8 cellular contexts compared by ENCODE assay signal in genomic region chr13:77330009-77330471, GRCh38. TPM values are rescaled to one million over a fixed set of nuclear protein-coding genes. Genes with fewer than 3 reads are reported as not detected.
DNase-seq lines count a peak whose midpoint lies in the region; ATAC-seq lines count a peak whose summit lies in the region.

No MANE protein-coding gene starts in this region.

- peaks cover 16% of the 10 kb centered on the region for H4K20me1 ChIP-seq in BLaER1

- peak overlapping the region; percentile 86 for H3K9ac ChIP-seq in BLaER1
- H3K9ac ChIP-seq in iPS-20b (ENCODE audit: low read depth, low read length) = peak overlapping the region; percentile 84
- peak overlapping the region; percentile 71 to 82 (median 77) for H3K9ac ChIP-seq in subcutaneous abdominal adipose tissue (ENCODE audit: low read length in 5 of 5)

- H3K27ac Mint-ChIP-seq in activated naive CD8-positive, alpha-beta T cell treated with anti-CD3 and anti-CD28 coated beads for 36 hours = peak overlapping the region; percentile 92

- H3K4me3 ChIP-seq in BLaER1 (peak overlapping the region; percentile 72), iPS-20b (ENCODE audit: low read length) (peak overlapping the region; percentile 90), subcutaneous abdominal adipose tissue (ENCODE audit: low read depth in 1 of 5, low read length in 5 of 5) (peak overlapping the region; percentile 84 to 99 (median 95))

- no peaks in the 10 kb centered on the region for H3K27me3 Mint-ChIP-seq in activated naive CD8-positive, alpha-beta T cell treated with anti-CD3 and anti-CD28 coated beads for 36 hours

- ATAC-seq in HG03135 (IDR thresholded peaks at IDR 0.05; ENCODE audit: unreplicated experiment) (peak; percentile 0), GM21825 (IDR thresholded peaks at IDR 0.05; ENCODE audit: unreplicated experiment) (no peak)

- no peak for DNase-seq in activated naive CD8-positive, alpha-beta T cell treated with anti-CD3 and anti-CD28 coated beads for 36 hours
- DNase-seq in NCI-H146 (lab: John Stamatoyannopoulos, UW) (no peak), mesenteric fat pad (ENCODE audit: low spot score) (no peak)

- H3K27ac ChIP-seq in BLaER1 (peak overlapping the region; percentile 96), iPS-20b (ENCODE audit: low read length) (no peak overlapping the region), subcutaneous abdominal adipose tissue (ENCODE audit: low read depth, low read length) (peak overlapping the region; percentile 91)

- H3K4me3 Mint-ChIP-seq in activated naive CD8-positive, alpha-beta T cell treated with anti-CD3 and anti-CD28 coated beads for 36 hours = peak overlapping the region; percentile 91

- H3K4me1 Mint-ChIP-seq in activated naive CD8-positive, alpha-beta T cell treated with anti-CD3 and anti-CD28 coated beads for 36 hours = peaks cover 18% of the 10 kb centered on the region

- peaks cover 8% of the 10 kb centered on the region for H3K36me3 Mint-ChIP-seq in activated naive CD8-positive, alpha-beta T cell treated with anti-CD3 and anti-CD28 coated beads for 36 hours

- H3K36me3 ChIP-seq in BLaER1 = no peaks in the 10 kb centered on the region
- no peaks in the 10 kb centered on the region for H3K36me3 ChIP-seq in iPS-20b (ENCODE audit: insufficient read depth, low read depth, low read length)
- no peaks in the 10 kb centered on the region for H3K36me3 ChIP-seq in subcutaneous abdominal adipose tissue (ENCODE audit: control insufficient read depth in 5 of 5, insufficient read depth in 5 of 5, low read length in 5 of 5)

- H3K9me3 ChIP-seq in BLaER1 = no peaks in the 10 kb centered on the region
- no peaks in the 10 kb centered on the region for H3K9me3 ChIP-seq in iPS-20b (ENCODE audit: insufficient read depth, low read depth, low read length)
- H3K9me3 ChIP-seq in subcutaneous abdominal adipose tissue (ENCODE audit: control insufficient read depth in 5 of 5, low read length in 5 of 5) = no peaks in the 10 kb centered on the region

- H3K27me3 ChIP-seq in BLaER1 = no peaks in the 10 kb centered on the region
- peaks cover 28% of the 10 kb centered on the region for H3K27me3 ChIP-seq in iPS-20b (ENCODE audit: insufficient read depth, low read length)
- no peaks in the 10 kb centered on the region for H3K27me3 ChIP-seq in subcutaneous abdominal adipose tissue (ENCODE audit: control insufficient read depth in 5 of 5, insufficient read depth in 4 of 5, low read length in 5 of 5)

- H3K4me2 ChIP-seq in BLaER1 = peak overlapping the region; percentile 86

- no peaks in the 10 kb centered on the region for H3K9me3 Mint-ChIP-seq in activated naive CD8-positive, alpha-beta T cell treated with anti-CD3 and anti-CD28 coated beads for 36 hours

- H3K4me1 ChIP-seq in BLaER1 = peaks cover 42% of the 10 kb centered on the region
- H3K4me1 ChIP-seq in iPS-20b (ENCODE audit: insufficient read depth, low read length) = peaks cover 12% of the 10 kb centered on the region; the same call in 1 of the 2 replicates
- peaks cover 5 to 43% (median 30%) of the 10 kb centered on the region in 5 donors for H3K4me1 ChIP-seq in subcutaneous abdominal adipose tissue (ENCODE audit: control insufficient read depth in 5 of 5, insufficient read depth in 5 of 5, low read length in 5 of 5)

RNA-seq across cellular contexts. Expression of gene MYCBP2, which starts 3.1 kb away (rescaled TPM):
- 10 to 100 TPM; 89.5 to 94.2 TPM for total RNA-seq in activated naive CD8-positive, alpha-beta T cell treated with anti-CD3 and anti-CD28 coated beads for 36 hours
- 238 TPM for total RNA-seq in mesenteric fat pad
